Comparison of ENCODE assay signal across 19 cellular contexts in the genomic region with DNA sequence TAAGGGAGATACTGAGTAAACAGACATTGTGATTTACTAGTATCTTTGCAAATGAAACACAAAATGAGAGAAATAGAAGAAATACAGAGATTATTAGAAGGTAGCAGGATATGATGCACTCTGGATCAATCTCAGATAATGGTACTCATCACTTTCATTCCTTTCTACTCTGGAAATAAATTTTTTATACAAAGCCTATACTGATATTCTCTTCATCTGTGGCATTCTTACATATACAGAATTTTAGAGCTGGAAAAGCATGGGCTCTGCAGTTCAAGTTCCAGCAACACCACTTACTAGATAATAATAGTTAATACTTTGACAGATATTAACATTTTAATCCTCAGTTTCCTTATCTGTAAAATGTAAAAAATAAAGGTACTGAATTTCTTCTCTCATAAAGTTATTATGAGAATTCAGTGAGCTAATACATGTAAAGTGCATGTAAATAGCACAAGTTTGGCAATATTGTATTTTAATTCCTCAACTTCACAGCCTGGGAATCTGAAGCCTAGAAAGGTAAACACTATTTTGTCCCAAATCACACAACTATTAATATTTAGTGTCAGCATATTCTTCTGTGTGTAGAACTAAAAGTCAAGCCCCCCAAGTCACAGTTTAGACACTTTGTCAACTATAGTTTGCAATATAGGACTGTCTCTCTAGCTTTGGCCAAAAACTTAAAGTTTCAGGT. TPM values are rescaled to one million over a fixed set of nuclear protein-coding genes. Genes with fewer than 3 reads are reported as not detected.
"Had no signal": no experiment of that assay in that cellular context is flagged by ENCODE, and none has a peak within 500 bp of the region (broad histone marks: within the 10 kb centered on the region; RNA-seq: fewer than 3 reads in every experiment).

No MANE protein-coding gene starts in this region.

- H3K36me3 ChIP-seq: left ventricle myocardium inferior had no signal

- FAIRE-seq: TTC549 had no signal

- ATAC-seq: effector memory CD8-positive, alpha-beta T cell; naive thymus-derived CD8-positive, alpha-beta T cell; sciatic nerve; stimulated activated memory B cell treated with anti-CD40 and anti-IgM and Interleukin-4, amounts not matched to agents 10 μg/mL and 1 μg/mL and 100 μg/mL, for 72 hours; T-helper 17 cell; WTC11 had no signal

- H3K4me1 ChIP-seq: left ventricle myocardium inferior, testis had no signal

- H3K9me3 ChIP-seq: left ventricle myocardium inferior, testis had no signal

- H3K27ac ChIP-seq: left ventricle myocardium inferior, testis had no signal

- H3K27me3 ChIP-seq: testis had no signal

- DNase-seq: activated CD4-positive, alpha-beta memory T cell treated with anti-CD3 and anti-CD28 coated beads for 36 hours; activated CD4-positive, alpha-beta T cell treated with anti-CD3 and anti-CD28 coated beads for 4 hours; activated naive CD8-positive, alpha-beta T cell treated with anti-CD3 and anti-CD28 coated beads for 36 hours; activated T-cell treated with anti-CD3 and anti-CD28 coated beads for 4 hours; amniotic stem cell; dermis blood vessel endothelial cell; effector memory CD8-positive, alpha-beta T cell; foreskin fibroblast; kidney glomerular epithelial cell; left ventricle myocardium inferior; naive thymus-derived CD8-positive, alpha-beta T cell; stimulated activated CD4-positive, alpha-beta T cell treated with anti-CD3 and anti-CD28 coated beads, Interleukin-4, amount 100 ng/mL, for 4 hours; T-helper 17 cell; testis had no signal

- H3K4me3 ChIP-seq: left ventricle myocardium inferior, testis had no signal

RNA-seq across cellular contexts. Expression of a gene that starts 6.5 kb away (rescaled TPM):
- total RNA-seq: dermis blood vessel endothelial cell, osteocyte had no signal
